In the genomic region with DNA sequence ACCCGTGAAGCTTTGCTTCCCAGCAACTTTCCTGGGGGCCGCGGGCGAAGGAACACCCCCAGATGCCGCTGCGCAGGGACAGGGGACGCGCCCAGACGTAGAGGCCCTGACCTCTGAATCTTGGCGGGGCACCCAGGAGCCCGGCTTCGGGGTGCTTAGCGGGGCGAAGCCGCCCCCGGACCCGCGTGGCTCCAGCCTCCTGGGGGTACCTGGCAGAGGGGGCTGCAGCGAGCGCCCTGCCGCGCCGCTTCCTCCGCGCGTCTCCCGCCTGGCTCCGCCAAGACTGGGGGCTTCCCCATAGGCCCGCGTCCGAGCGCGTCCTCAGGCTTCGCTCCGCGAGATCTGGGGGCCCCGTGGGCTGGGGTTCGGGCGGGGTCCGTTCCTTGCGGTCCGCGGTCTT, we compare ENCODE assay signal across 2 cellular contexts.
TF ChIP-seq lines count a peak whose summit lies in the region.

No MANE protein-coding gene starts in this region.

TF ChIP-seq in SK-N-SH, 30 proteins besides CTCF, POLR2A, EP300 and RAD21 (continued from another document):
- TF ChIP-seq, protein P1, sequence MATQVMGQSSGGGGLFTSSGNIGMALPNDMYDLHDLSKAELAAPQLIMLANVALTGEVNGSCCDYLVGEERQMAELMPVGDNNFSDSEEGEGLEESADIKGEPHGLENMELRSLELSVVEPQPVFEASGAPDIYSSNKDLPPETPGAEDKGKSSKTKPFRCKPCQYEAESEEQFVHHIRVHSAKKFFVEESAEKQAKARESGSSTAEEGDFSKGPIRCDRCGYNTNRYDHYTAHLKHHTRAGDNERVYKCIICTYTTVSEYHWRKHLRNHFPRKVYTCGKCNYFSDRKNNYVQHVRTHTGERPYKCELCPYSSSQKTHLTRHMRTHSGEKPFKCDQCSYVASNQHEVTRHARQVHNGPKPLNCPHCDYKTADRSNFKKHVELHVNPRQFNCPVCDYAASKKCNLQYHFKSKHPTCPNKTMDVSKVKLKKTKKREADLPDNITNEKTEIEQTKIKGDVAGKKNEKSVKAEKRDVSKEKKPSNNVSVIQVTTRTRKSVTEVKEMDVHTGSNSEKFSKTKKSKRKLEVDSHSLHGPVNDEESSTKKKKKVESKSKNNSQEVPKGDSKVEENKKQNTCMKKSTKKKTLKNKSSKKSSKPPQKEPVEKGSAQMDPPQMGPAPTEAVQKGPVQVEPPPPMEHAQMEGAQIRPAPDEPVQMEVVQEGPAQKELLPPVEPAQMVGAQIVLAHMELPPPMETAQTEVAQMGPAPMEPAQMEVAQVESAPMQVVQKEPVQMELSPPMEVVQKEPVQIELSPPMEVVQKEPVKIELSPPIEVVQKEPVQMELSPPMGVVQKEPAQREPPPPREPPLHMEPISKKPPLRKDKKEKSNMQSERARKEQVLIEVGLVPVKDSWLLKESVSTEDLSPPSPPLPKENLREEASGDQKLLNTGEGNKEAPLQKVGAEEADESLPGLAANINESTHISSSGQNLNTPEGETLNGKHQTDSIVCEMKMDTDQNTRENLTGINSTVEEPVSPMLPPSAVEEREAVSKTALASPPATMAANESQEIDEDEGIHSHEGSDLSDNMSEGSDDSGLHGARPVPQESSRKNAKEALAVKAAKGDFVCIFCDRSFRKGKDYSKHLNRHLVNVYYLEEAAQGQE (IDR thresholded peaks at IDR 0.05; ENCODE audit: low read depth, low read length), result no peak
- TF ChIP-seq SMC3 (IDR thresholded peaks at IDR 0.05; ENCODE audit: low read depth, low read length) (no peak), FOXM1 (IDR thresholded peaks at IDR 0.05; ENCODE audit: low read depth) (no peak), PBX3 (IDR thresholded peaks at IDR 0.05) (no peak), EZH2phosphoT487 (IDR thresholded peaks at IDR 0.05; ENCODE audit: borderline replicate concordance, low read depth) (no peak), GABPA (IDR thresholded peaks at IDR 0.05; ENCODE audit: low read depth) (no peak), JUND (IDR thresholded peaks at IDR 0.05) (no peak), POLR2AphosphoS5 (IDR thresholded peaks at IDR 0.05; ENCODE audit: low read depth, low read length) (no peak), ELF1 (IDR thresholded peaks at IDR 0.05) (no peak), RXRA (IDR thresholded peaks at IDR 0.05; ENCODE audit: borderline replicate concordance, low read depth) (no peak), MXI1 (IDR thresholded peaks at IDR 0.05; ENCODE audit: low read depth, low read length) (no peak), RCOR1 (IDR thresholded peaks at IDR 0.05; ENCODE audit: low read length) (no peak), IRF3 (IDR thresholded peaks at IDR 0.05; ENCODE audit: low read depth, low read length) (no peak)

TF ChIP-seq in WTC11, 78 proteins besides CTCF, POLR2A, EP300 and RAD21 (continued from another document):
- TF ChIP-seq, protein P2, sequence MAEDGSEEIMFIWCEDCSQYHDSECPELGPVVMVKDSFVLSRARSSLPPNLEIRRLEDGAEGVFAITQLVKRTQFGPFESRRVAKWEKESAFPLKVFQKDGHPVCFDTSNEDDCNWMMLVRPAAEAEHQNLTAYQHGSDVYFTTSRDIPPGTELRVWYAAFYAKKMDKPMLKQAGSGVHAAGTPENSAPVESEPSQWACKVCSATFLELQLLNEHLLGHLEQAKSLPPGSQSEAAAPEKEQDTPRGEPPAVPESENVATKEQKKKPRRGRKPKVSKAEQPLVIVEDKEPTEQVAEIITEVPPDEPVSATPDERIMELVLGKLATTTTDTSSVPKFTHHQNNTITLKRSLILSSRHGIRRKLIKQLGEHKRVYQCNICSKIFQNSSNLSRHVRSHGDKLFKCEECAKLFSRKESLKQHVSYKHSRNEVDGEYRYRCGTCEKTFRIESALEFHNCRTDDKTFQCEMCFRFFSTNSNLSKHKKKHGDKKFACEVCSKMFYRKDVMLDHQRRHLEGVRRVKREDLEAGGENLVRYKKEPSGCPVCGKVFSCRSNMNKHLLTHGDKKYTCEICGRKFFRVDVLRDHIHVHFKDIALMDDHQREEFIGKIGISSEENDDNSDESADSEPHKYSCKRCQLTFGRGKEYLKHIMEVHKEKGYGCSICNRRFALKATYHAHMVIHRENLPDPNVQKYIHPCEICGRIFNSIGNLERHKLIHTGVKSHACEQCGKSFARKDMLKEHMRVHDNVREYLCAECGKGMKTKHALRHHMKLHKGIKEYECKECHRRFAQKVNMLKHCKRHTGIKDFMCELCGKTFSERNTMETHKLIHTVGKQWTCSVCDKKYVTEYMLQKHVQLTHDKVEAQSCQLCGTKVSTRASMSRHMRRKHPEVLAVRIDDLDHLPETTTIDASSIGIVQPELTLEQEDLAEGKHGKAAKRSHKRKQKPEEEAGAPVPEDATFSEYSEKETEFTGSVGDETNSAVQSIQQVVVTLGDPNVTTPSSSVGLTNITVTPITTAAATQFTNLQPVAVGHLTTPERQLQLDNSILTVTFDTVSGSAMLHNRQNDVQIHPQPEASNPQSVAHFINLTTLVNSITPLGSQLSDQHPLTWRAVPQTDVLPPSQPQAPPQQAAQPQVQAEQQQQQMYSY (CRISPR knock-in tag; IDR thresholded peaks at IDR 0.05), result no peak
- TF ChIP-seq SOX15 (CRISPR knock-in tag; IDR thresholded peaks at IDR 0.05) (no peak), KAT7 (CRISPR knock-in tag; IDR thresholded peaks at IDR 0.05; ENCODE audit: borderline replicate concordance) (no peak), ATF3 (CRISPR knock-in tag; conservative IDR thresholded peaks at IDR 0.05) (no peak), FOXK1 (CRISPR knock-in tag; IDR thresholded peaks at IDR 0.05) (no peak), SP1 (CRISPR knock-in tag; conservative IDR thresholded peaks at IDR 0.05) (no peak)
